16 cellular contexts compared by ENCODE assay signal in the genomic region with DNA sequence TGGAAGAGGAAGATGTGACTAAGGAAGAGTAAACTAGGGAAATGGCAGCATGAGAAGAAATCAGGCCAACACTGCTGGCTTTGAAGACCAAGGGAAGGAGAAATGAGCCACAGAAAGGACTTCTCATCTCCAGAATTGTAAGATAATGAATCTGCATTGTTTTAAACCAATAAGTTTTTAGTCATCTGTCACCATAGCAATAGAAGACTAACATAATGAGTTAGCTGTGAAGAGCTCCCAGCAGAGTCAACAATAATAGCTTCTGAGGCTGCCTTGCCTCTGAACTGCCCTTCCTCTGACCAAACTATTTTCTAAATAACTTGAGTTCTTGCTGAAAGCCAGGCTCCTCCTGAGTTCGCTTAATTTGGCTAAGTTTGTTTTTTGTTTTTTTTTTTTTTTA.
"Had no signal": no experiment of that assay in that cellular context is flagged by ENCODE, and none has a peak within 500 bp of the region (broad histone marks: within the 10 kb centered on the region; RNA-seq: fewer than 3 reads in every experiment).

No MANE protein-coding gene starts in this region.

- H3K4me3 Mint-ChIP-seq: dendritic cell treated with granulocyte-macrophage colony-stimulating factor and Interleukin-4, amounts not matched to agents 40 ng/mL and 50 ng/mL, for 4 days; effector memory CD8-positive, alpha-beta T cell; naive thymus-derived CD4-positive, alpha-beta T cell; nephron progenitor cell; stimulated activated memory B cell treated with anti-CD40 and anti-IgM and Interleukin-4, amounts not matched to agents 10 μg/mL and 1 μg/mL and 100 μg/mL, for 72 hours; stimulated activated naive CD8-positive, alpha-beta T cell treated with anti-CD3 and anti-CD28 coated beads, Interleukin-15, amount 100 ng/mL, for 72 hours; type B pancreatic cell had no signal

- H3K4me1 Mint-ChIP-seq: naive thymus-derived CD4-positive, alpha-beta T cell; stimulated activated memory B cell treated with anti-CD40 and anti-IgM and Interleukin-4, amounts not matched to agents 10 μg/mL and 1 μg/mL and 100 μg/mL, for 72 hours; stimulated activated naive CD8-positive, alpha-beta T cell treated with anti-CD3 and anti-CD28 coated beads, Interleukin-15, amount 100 ng/mL, for 72 hours had no signal

- H3K27me3 Mint-ChIP-seq: dendritic cell treated with granulocyte-macrophage colony-stimulating factor and Interleukin-4, amounts not matched to agents 40 ng/mL and 50 ng/mL, for 4 days; effector memory CD8-positive, alpha-beta T cell; naive thymus-derived CD4-positive, alpha-beta T cell; stimulated activated memory B cell treated with anti-CD40 and anti-IgM and Interleukin-4, amounts not matched to agents 10 μg/mL and 1 μg/mL and 100 μg/mL, for 72 hours; stimulated activated naive CD8-positive, alpha-beta T cell treated with anti-CD3 and anti-CD28 coated beads, Interleukin-15, amount 100 ng/mL, for 72 hours; type B pancreatic cell had no signal

- ATAC-seq: effector memory CD8-positive, alpha-beta T cell; left colon; naive thymus-derived CD4-positive, alpha-beta T cell; psoas muscle; sciatic nerve; stimulated activated memory B cell treated with anti-CD40 and anti-IgM and Interleukin-4, amounts not matched to agents 10 μg/mL and 1 μg/mL and 100 μg/mL, for 72 hours; stimulated activated naive CD8-positive, alpha-beta T cell treated with anti-CD3 and anti-CD28 coated beads, Interleukin-15, amount 100 ng/mL, for 72 hours had no signal

- DNase-seq: effector memory CD8-positive, alpha-beta T cell; foreskin fibroblast; head of caudate nucleus; left colon; naive thymus-derived CD4-positive, alpha-beta T cell; nephron progenitor cell; psoas muscle; spleen; stimulated activated CD4-positive, alpha-beta T cell treated with anti-CD3 and anti-CD28 coated beads, Interleukin-15, amount 100 ng/mL, for 24 hours; stimulated activated CD4-positive, alpha-beta T cell treated with anti-CD3 and anti-CD28 coated beads, Interleukin-1b, Interleukin-23, amount 100 ng/mL, for 48 hours; stimulated activated CD4-positive, alpha-beta T cell treated with anti-CD3 and anti-CD28 coated beads, Interleukin-4, amount 100 ng/mL, for 24 hours; stimulated activated naive CD8-positive, alpha-beta T cell treated with anti-CD3 and anti-CD28 coated beads, Interleukin-15, amount 100 ng/mL, for 72 hours had no signal

- H3K27ac Mint-ChIP-seq: dendritic cell treated with granulocyte-macrophage colony-stimulating factor and Interleukin-4, amounts not matched to agents 40 ng/mL and 50 ng/mL, for 4 days; effector memory CD8-positive, alpha-beta T cell; naive thymus-derived CD4-positive, alpha-beta T cell; nephron progenitor cell; stimulated activated memory B cell treated with anti-CD40 and anti-IgM and Interleukin-4, amounts not matched to agents 10 μg/mL and 1 μg/mL and 100 μg/mL, for 72 hours; stimulated activated naive CD8-positive, alpha-beta T cell treated with anti-CD3 and anti-CD28 coated beads, Interleukin-15, amount 100 ng/mL, for 72 hours; type B pancreatic cell had no signal

- H3K36me3 Mint-ChIP-seq: naive thymus-derived CD4-positive, alpha-beta T cell; stimulated activated memory B cell treated with anti-CD40 and anti-IgM and Interleukin-4, amounts not matched to agents 10 μg/mL and 1 μg/mL and 100 μg/mL, for 72 hours; type B pancreatic cell had no signal

- H3K9me3 Mint-ChIP-seq: dendritic cell treated with granulocyte-macrophage colony-stimulating factor and Interleukin-4, amounts not matched to agents 40 ng/mL and 50 ng/mL, for 4 days; nephron progenitor cell; stimulated activated memory B cell treated with anti-CD40 and anti-IgM and Interleukin-4, amounts not matched to agents 10 μg/mL and 1 μg/mL and 100 μg/mL, for 72 hours; stimulated activated naive CD8-positive, alpha-beta T cell treated with anti-CD3 and anti-CD28 coated beads, Interleukin-15, amount 100 ng/mL, for 72 hours; type B pancreatic cell had no signal
